In genomic region chr7:45024126-45024744, GRCh38 we compare ENCODE assay signal across 30 cellular contexts. TPM values are rescaled to one million over a fixed set of nuclear protein-coding genes. Genes with fewer than 3 reads are reported as not detected.
DNase-seq lines count a peak whose midpoint lies in the region; ATAC-seq and TF ChIP-seq lines count a peak whose summit lies in the region.
"Had no signal": no experiment of that assay in that cellular context is flagged by ENCODE, and none has a peak within 500 bp of the region (broad histone marks: within the 10 kb centered on the region; RNA-seq: fewer than 3 reads in every experiment).

No MANE protein-coding gene starts in this region.

- H3K9ac ChIP-seq in H9 (ENCODE audit: extremely low read depth, insufficient read length, low read length): no peak overlapping the region

- no peak for TF ChIP-seq POLR2A in Peyer's patch (IDR thresholded peaks at IDR 0.05)

- H4K91ac ChIP-seq in H9 (ENCODE audit: insufficient read length, low read depth, low read length): no peak overlapping the region

- H2BK20ac ChIP-seq in H9 (ENCODE audit: low read depth, low read length, poor library complexity, severe bottlenecking): no peak overlapping the region

- no peak overlapping the region for H2AFZ ChIP-seq in H9 (ENCODE audit: low read length)

- H3T11ph ChIP-seq in H9 (ENCODE audit: low read length): no peak overlapping the region

- H3K27me3 ChIP-seq in H9 (ENCODE audit: insufficient read depth, low read length): no peaks in the 10 kb centered on the region
- no peaks in the 10 kb centered on the region for H3K27me3 ChIP-seq in naive thymus-derived CD4-positive, alpha-beta T cell (ENCODE audit: control insufficient read depth in 2 of 2, insufficient read depth in 2 of 2, low read length in 2 of 2)
- no peaks in the 10 kb centered on the region for H3K27me3 ChIP-seq in Peyer's patch
- H3K27me3 ChIP-seq: adrenal gland, body of pancreas, SJSA1, testis had no signal

- no peak overlapping the region for H2BK120ac ChIP-seq in H9 (ENCODE audit: low read depth, low read length, poor library complexity, severe bottlenecking)

- no peak overlapping the region for H3K23ac ChIP-seq in H9 (ENCODE audit: insufficient read length, low read depth, low read length)

- no peak overlapping the region for H3K4ac ChIP-seq in H9 (ENCODE audit: low read depth, low read length)

- no peak overlapping the region for H2BK15ac ChIP-seq in H9 (ENCODE audit: low read depth, low read length)

- no peak overlapping the region for H3K4me2 ChIP-seq in H9 (ENCODE audit: insufficient read depth, insufficient read length, low read length)

- H3K14ac ChIP-seq in H9 (ENCODE audit: insufficient read depth, low read length): no peak overlapping the region

- CTCF ChIA-PET in naive thymus-derived CD4-positive, alpha-beta T cell (lab: Charles Lee): interaction anchor here (0.6 kb wide), 1 partner anchor 87 kb away, joined by 3 read pairs; no protein-coding TSS in a partner anchor

- DNase-seq in activated naive CD4-positive, alpha-beta T cell treated with anti-CD3 and anti-CD28 coated beads, Interleukin-2, amount 50 U/mL, for 16 hours: no peak
- DNase-seq in H9: no peak
- DNase-seq in activated T-helper 2 cell treated with anti-CD3 and anti-CD28 coated beads, Interferon-gamma antibody, Interleukin-2, Interleukin-4, amounts not matched to agents 10 μg/mL and 5 μg/mL and 100 μg/mL, durations not matched to agents 14 hours and 24 hours and 36 hours (ENCODE audit: low spot score): no peak
- no peak for DNase-seq in naive thymus-derived CD4-positive, alpha-beta T cell
- no peak for DNase-seq in nephron progenitor cell
- DNase-seq in Peyer's patch: no peak
- DNase-seq in AG08395 (ENCODE audit: low spot score): no peak
- DNase-seq: activated CD4-positive, alpha-beta T cell treated with anti-CD3 and anti-CD28 coated beads for 1 hour; activated effector memory CD4-positive, alpha-beta T cell treated with Interleukin-2 at 50 U/mL for 16 hours; body of pancreas; EL; glutamatergic neuron; KBM-7; lower lobe of right lung; NCI-H1417; NCI-H2081; NCI-H2227 treated with DMSO at 0.1 percent for 48 hours; NCI-H69; RPMI8226; stimulated activated CD4-positive, alpha-beta T cell treated with anti-CD3 and anti-CD28 coated beads, Interleukin-4, amount 100 ng/mL, for 4 hours; stimulated activated naive CD4-positive, alpha-beta T cell treated with Interleukin-2 at 50 U/mL for 16 hours; testis had no signal

- H3K18ac ChIP-seq in H9 (ENCODE audit: insufficient read length, low read depth, low read length): no peak overlapping the region

- H3K23me2 ChIP-seq in H9 (ENCODE audit: insufficient read length, low read depth, low read length, poor library complexity, severe bottlenecking): no peaks in the 10 kb centered on the region

- peaks cover 11% of the 10 kb centered on the region for H3K36me3 Mint-ChIP-seq in activated naive CD4-positive, alpha-beta T cell treated with anti-CD3 and anti-CD28 coated beads, Interleukin-2, amount 50 U/mL, for 24 hours
- peaks cover 3 to 29% (median 19%) of the 10 kb centered on the region in 3 experiments for H3K36me3 Mint-ChIP-seq in H9 (ENCODE audit: insufficient read depth in 1 of 3, low read depth in 3 of 3)
- peaks cover 52% of the 10 kb centered on the region for H3K36me3 Mint-ChIP-seq in activated T-helper 2 cell treated with anti-CD3 and anti-CD28 coated beads, Interferon-gamma antibody, Interleukin-2, Interleukin-4, amounts not matched to agents 10 μg/mL and 5 μg/mL and 100 μg/mL, durations not matched to agents 14 hours and 24 hours and 36 hours (ENCODE audit: low read depth)
- H3K36me3 Mint-ChIP-seq in naive thymus-derived CD4-positive, alpha-beta T cell: peaks cover 5 to 40% (median 31%) of the 10 kb centered on the region in 5 donors
- H3K36me3 Mint-ChIP-seq in nephron progenitor cell (ENCODE audit: low read depth): peaks cover 62% of the 10 kb centered on the region

- no peak overlapping the region for H3K4me3 ChIP-seq in naive thymus-derived CD4-positive, alpha-beta T cell (ENCODE audit: low read length)
- H3K4me3 ChIP-seq in Peyer's patch: no peak overlapping the region
- H3K4me3 ChIP-seq: adrenal gland, body of pancreas, GM12878, lower lobe of right lung, SJSA1, testis had no signal

- no peak overlapping the region for H2BK5ac ChIP-seq in H9 (ENCODE audit: insufficient read length, low read length)

- H3K56ac ChIP-seq in H9 (ENCODE audit: insufficient read length, low read depth, low read length): no peak overlapping the region

- no peaks in the 10 kb centered on the region for H3K79me2 ChIP-seq in H9 (ENCODE audit: insufficient read depth, low read length)

- TF ChIP-seq CTCF in H9 (conservative IDR thresholded peaks at IDR 0.05) (no peak), nephron progenitor cell (IDR thresholded peaks at IDR 0.05) (no peak), Peyer's patch (IDR thresholded peaks at IDR 0.05) (no peak)

- H3K36me3 ChIP-seq in naive thymus-derived CD4-positive, alpha-beta T cell (ENCODE audit: control insufficient read depth in 2 of 3, insufficient read depth in 3 of 3, low read length in 3 of 3): peaks cover 0 to 10% (median 0%) of the 10 kb centered on the region in 3 experiments
- no peaks in the 10 kb centered on the region for H3K36me3 ChIP-seq in Peyer's patch
- H3K36me3 ChIP-seq: adrenal gland had no signal

- POLR2A ChIA-PET in naive thymus-derived CD4-positive, alpha-beta T cell (lab: Charles Lee): interaction anchor here (0.6 to 13.7 kb wide), 7 partner anchors 9 to 50 kb away, joined by 3 to 348 read pairs (median 6); partner anchors contain the start of gene CCM2

- no CpG with 5 or more reads among the region's 2 CpGs for WGBS in H9 (ENCODE audit: extremely low coverage, insufficient read length, low lambda C conversion rate)

- H2AK5ac ChIP-seq in H9 (ENCODE audit: insufficient read length, low read length): no peak overlapping the region

- intact Hi-C loops in activated T-helper 2 cell treated with anti-CD3 and anti-CD28 coated beads, Interferon-gamma antibody, Interleukin-2, Interleukin-4, amounts not matched to agents 10 μg/mL and 5 μg/mL and 100 μg/mL, durations not matched to agents 14 hours and 24 hours and 36 hours (cut with micrococcal nuclease): no loop called here
- intact Hi-C loops in naive thymus-derived CD4-positive, alpha-beta T cell (cut with micrococcal nuclease): no loop called here

- no peak overlapping the region for H2BK12ac ChIP-seq in H9 (ENCODE audit: insufficient read length, low read depth, low read length)

- peak overlapping the region; percentile 51 for H3K27ac Mint-ChIP-seq in activated naive CD4-positive, alpha-beta T cell treated with anti-CD3 and anti-CD28 coated beads, Interleukin-2, amount 50 U/mL, for 24 hours
- H3K27ac Mint-ChIP-seq in H9: peak overlapping the region in 2 of 3 experiments; percentile 21 to 25; a peak in 1 of 7 replicates
- H3K27ac Mint-ChIP-seq in activated T-helper 2 cell treated with anti-CD3 and anti-CD28 coated beads, Interferon-gamma antibody, Interleukin-2, Interleukin-4, amounts not matched to agents 10 μg/mL and 5 μg/mL and 100 μg/mL, durations not matched to agents 14 hours and 24 hours and 36 hours: peak overlapping the region; percentile 10
- peak overlapping the region in 7 of 9 donors; percentile 43 to 94 (median 91) for H3K27ac Mint-ChIP-seq in naive thymus-derived CD4-positive, alpha-beta T cell
- H3K27ac Mint-ChIP-seq in nephron progenitor cell: no peak overlapping the region

- no peaks in the 10 kb centered on the region for H3K79me1 ChIP-seq in H9 (ENCODE audit: insufficient read depth, low read depth, low read length, poor library complexity, severe bottlenecking)

- H3K9me3 Mint-ChIP-seq in activated naive CD4-positive, alpha-beta T cell treated with anti-CD3 and anti-CD28 coated beads, Interleukin-2, amount 50 U/mL, for 24 hours: no peaks in the 10 kb centered on the region
- no peaks in the 10 kb centered on the region; a peak in 1 of 5 replicates for H3K9me3 Mint-ChIP-seq in H9
- H3K9me3 Mint-ChIP-seq in activated T-helper 2 cell treated with anti-CD3 and anti-CD28 coated beads, Interferon-gamma antibody, Interleukin-2, Interleukin-4, amounts not matched to agents 10 μg/mL and 5 μg/mL and 100 μg/mL, durations not matched to agents 14 hours and 24 hours and 36 hours: no peaks in the 10 kb centered on the region
- peaks cover 0 to 2% (median 0%) of the 10 kb centered on the region in 11 donors for H3K9me3 Mint-ChIP-seq in naive thymus-derived CD4-positive, alpha-beta T cell
- peaks cover 33% of the 10 kb centered on the region for H3K9me3 Mint-ChIP-seq in nephron progenitor cell

- H4K5ac ChIP-seq in H9 (ENCODE audit: insufficient read length, low read depth, low read length): no peak overlapping the region

- no peak overlapping the region for H4K8ac ChIP-seq in H9 (replicated peaks; ENCODE audit: insufficient read length, low read depth, low read length)

- H3K27me3 Mint-ChIP-seq in activated naive CD4-positive, alpha-beta T cell treated with anti-CD3 and anti-CD28 coated beads, Interleukin-2, amount 50 U/mL, for 24 hours: no peaks in the 10 kb centered on the region
- no peaks in the 10 kb centered on the region for H3K27me3 Mint-ChIP-seq in H9 (ENCODE audit: low read depth)
- no peaks in the 10 kb centered on the region for H3K27me3 Mint-ChIP-seq in activated T-helper 2 cell treated with anti-CD3 and anti-CD28 coated beads, Interferon-gamma antibody, Interleukin-2, Interleukin-4, amounts not matched to agents 10 μg/mL and 5 μg/mL and 100 μg/mL, durations not matched to agents 14 hours and 24 hours and 36 hours (ENCODE audit: low read depth)
- no peaks in the 10 kb centered on the region for H3K27me3 Mint-ChIP-seq in naive thymus-derived CD4-positive, alpha-beta T cell
- H3K27me3 Mint-ChIP-seq in nephron progenitor cell (ENCODE audit: low read depth, poor library complexity): peaks cover 4% of the 10 kb centered on the region

- no peaks in the 10 kb centered on the region for H3K9me3 ChIP-seq in H9 (ENCODE audit: control insufficient read depth, low read depth, low read length)
- H3K9me3 ChIP-seq in naive thymus-derived CD4-positive, alpha-beta T cell (ENCODE audit: control insufficient read depth in 2 of 3, low read length in 3 of 3): no peaks in the 10 kb centered on the region
- H3K9me3 ChIP-seq in Peyer's patch: no peaks in the 10 kb centered on the region
- H3K9me3 ChIP-seq: adrenal gland, body of pancreas, lower lobe of right lung, SJSA1, testis had no signal

- no peak for ATAC-seq in naive thymus-derived CD4-positive, alpha-beta T cell
- ATAC-seq: body of pancreas, GM12878, HCT116, lower lobe of right lung, sciatic nerve had no signal

- peaks cover 81% of the 10 kb centered on the region for H3K4me1 Mint-ChIP-seq in activated naive CD4-positive, alpha-beta T cell treated with anti-CD3 and anti-CD28 coated beads, Interleukin-2, amount 50 U/mL, for 24 hours
- H3K4me1 Mint-ChIP-seq in H9 (peaks cover 3 to 6% of the 10 kb centered on the region in 2 experiments), nephron progenitor cell (peaks cover 11% of the 10 kb centered on the region)
- H3K4me1 Mint-ChIP-seq in activated T-helper 2 cell treated with anti-CD3 and anti-CD28 coated beads, Interferon-gamma antibody, Interleukin-2, Interleukin-4, amounts not matched to agents 10 μg/mL and 5 μg/mL and 100 μg/mL, durations not matched to agents 14 hours and 24 hours and 36 hours (ENCODE audit: low read depth): peaks cover 65% of the 10 kb centered on the region
- peaks cover 46 to 73% (median 68%) of the 10 kb centered on the region in 7 donors for H3K4me1 Mint-ChIP-seq in naive thymus-derived CD4-positive, alpha-beta T cell

- H3K4me3 Mint-ChIP-seq in activated naive CD4-positive, alpha-beta T cell treated with anti-CD3 and anti-CD28 coated beads, Interleukin-2, amount 50 U/mL, for 24 hours: no peak overlapping the region
- H3K4me3 Mint-ChIP-seq in H9: no peak overlapping the region
- no peak overlapping the region for H3K4me3 Mint-ChIP-seq in activated T-helper 2 cell treated with anti-CD3 and anti-CD28 coated beads, Interferon-gamma antibody, Interleukin-2, Interleukin-4, amounts not matched to agents 10 μg/mL and 5 μg/mL and 100 μg/mL, durations not matched to agents 14 hours and 24 hours and 36 hours (ENCODE audit: low read depth)
- H3K4me3 Mint-ChIP-seq in naive thymus-derived CD4-positive, alpha-beta T cell: peak overlapping the region in 3 of 10 donors; percentile 33 to 53 (median 42)
- no peak overlapping the region for H3K4me3 Mint-ChIP-seq in nephron progenitor cell
- H3K4me3 Mint-ChIP-seq: CD14-positive monocyte had no signal

- H3K27ac ChIP-seq in H9 (ENCODE audit: insufficient read length, low read depth, low read length) (no peak overlapping the region), Peyer's patch (no peak overlapping the region)
- H3K27ac ChIP-seq in naive thymus-derived CD4-positive, alpha-beta T cell (ENCODE audit: low read depth, low read length): no peak overlapping the region
- H3K27ac ChIP-seq: adrenal gland, body of pancreas, lower lobe of right lung, SJSA1, testis had no signal

- H3K4me1 ChIP-seq in H9 (ENCODE audit: insufficient read depth, low read length) (no peaks in the 10 kb centered on the region), Peyer's patch (peaks cover 0 to 3% (median 0%) of the 10 kb centered on the region in 4 donors)
- peaks cover 20 to 39% of the 10 kb centered on the region in 2 donors for H3K4me1 ChIP-seq in naive thymus-derived CD4-positive, alpha-beta T cell (ENCODE audit: control insufficient read depth in 2 of 2, insufficient read depth in 2 of 2, low read length in 2 of 2)
- H3K4me1 ChIP-seq: adrenal gland, body of pancreas, lower lobe of right lung had no signal

- H4K20me1 ChIP-seq in H9 (ENCODE audit: control insufficient read depth, insufficient read depth, insufficient read length): no peaks in the 10 kb centered on the region

RNA-seq across cellular contexts. Expression of gene CCM2, which starts 24.2 kb away (rescaled TPM):
- 30.4 and 30.5 TPM in 2 replicates for total RNA-seq in H9 (2021)
- total RNA-seq in activated T-helper 2 cell treated with anti-CD3 and anti-CD28 coated beads, Interferon-gamma antibody, Interleukin-2, Interleukin-4, amounts not matched to agents 10 μg/mL and 5 μg/mL and 100 μg/mL, durations not matched to agents 14 hours and 24 hours and 36 hours: 61.3 and 61.7 TPM in 2 replicates
- 100 to 1,000 TPM in 3 of 5 experiments, 10 to 100 TPM in 2; 80.4 to 200 (median 119) TPM for total RNA-seq in naive thymus-derived CD4-positive, alpha-beta T cell
- 100 to 1,000 TPM in 1 of 2 donors, 10 to 100 TPM in 1; 75.9 to 123 TPM for polyA plus RNA-seq in naive thymus-derived CD4-positive, alpha-beta T cell
- 10 to 100 TPM; 23.3 to 49.5 (median 32.5) TPM for total RNA-seq in Peyer's patch

RNA-seq across cellular contexts. Expression of gene MYO1G, which starts 45.4 kb away (rescaled TPM):
- total RNA-seq in H9 (2021): 0.55 and 0.57 TPM in 2 replicates
- total RNA-seq in activated T-helper 2 cell treated with anti-CD3 and anti-CD28 coated beads, Interferon-gamma antibody, Interleukin-2, Interleukin-4, amounts not matched to agents 10 μg/mL and 5 μg/mL and 100 μg/mL, durations not matched to agents 14 hours and 24 hours and 36 hours: 442 and 450 TPM in 2 replicates
- 100 to 1,000 TPM in 3 of 5 experiments, 10 to 100 TPM in 2; 29.2 to 385 (median 107) TPM for total RNA-seq in naive thymus-derived CD4-positive, alpha-beta T cell
- polyA plus RNA-seq in naive thymus-derived CD4-positive, alpha-beta T cell: 10 to 100 TPM; 51.1 to 76.0 TPM
- 10 to 100 TPM in 1 of 4 donors, 1 to 10 TPM in 3; 2.7 to 14.9 (median 5.0) TPM for total RNA-seq in Peyer's patch
- polyA plus RNA-seq: endothelial cell of umbilical vein had no signal
